Comparison of ENCODE assay signal across 18 cellular contexts in the genomic region with DNA sequence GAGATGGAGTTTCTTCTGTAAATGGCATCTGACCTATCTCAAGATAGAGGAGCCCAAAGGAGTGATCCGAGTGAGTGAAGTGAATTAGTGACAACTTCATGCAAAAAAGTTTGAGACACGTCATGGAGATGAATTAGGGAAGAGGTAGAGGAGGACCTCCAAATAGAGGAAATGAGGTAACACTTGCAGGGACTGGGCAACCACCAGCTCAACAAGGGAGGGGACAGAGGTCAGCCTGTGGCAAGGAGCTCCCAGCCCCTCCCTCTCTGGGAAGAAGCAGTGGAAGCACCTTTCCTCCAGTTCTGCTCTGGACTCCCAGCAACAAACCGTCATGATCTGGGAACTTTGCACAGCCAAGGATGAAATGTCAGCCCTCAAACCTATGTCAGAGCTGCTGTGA.
DNase-seq lines count a peak whose midpoint lies in the region; ATAC-seq and TF ChIP-seq lines count a peak whose summit lies in the region.
"Had no signal": no experiment of that assay in that cellular context is flagged by ENCODE, and none has a peak within 500 bp of the region (broad histone marks: within the 10 kb centered on the region; RNA-seq: fewer than 3 reads in every experiment).

No MANE protein-coding gene starts in this region.

- no peak overlapping the region for H3K9ac ChIP-seq in GM23248

- DNase-seq in activated naive CD8-positive, alpha-beta T cell treated with anti-CD3 and anti-CD28 coated beads, Interleukin-2, amount 10 ng/mL, durations not matched to agents 7 days and 5 days: no peak
- DNase-seq in activated naive CD8-positive, alpha-beta T cell treated with anti-CD3 and anti-CD28 coated beads for 36 hours: no peak
- peak; percentile 66 to 81 for DNase-seq in NOMO-1 (lab: John Stamatoyannopoulos, UW; ENCODE audit: unreplicated experiment in 2 of 2)
- peak in 1 of 2 donors; percentile 73 for DNase-seq in upper lobe of left lung
- no peak for DNase-seq in tibial artery
- no peak for DNase-seq in GM23248
- DNase-seq: CD4-positive, alpha-beta memory T cell; HFFc6; NCI-H1417; NCI-H1930; NCI-H2171 treated with DMSO at 0.1 percent for 48 hours; NCI-H510A; NCI-H82; RPMI8226 had no signal

- POLR2A ChIA-PET in activated naive CD8-positive, alpha-beta T cell treated with anti-CD3 and anti-CD28 coated beads, Interleukin-2, amount 10 ng/mL, durations not matched to agents 7 days and 5 days (lab: Charles Lee): interaction anchor here (1.2 kb wide), 1 partner anchor 14 kb away, joined by 3 read pairs; no protein-coding TSS in a partner anchor

- ATAC-seq in activated naive CD8-positive, alpha-beta T cell treated with anti-CD3 and anti-CD28 coated beads, Interleukin-2, amount 10 ng/mL, durations not matched to agents 7 days and 5 days (ENCODE audit: low read depth): no peak
- ATAC-seq in upper lobe of left lung (ENCODE audit: low FRiP score in 2 of 2) (peak; percentile 71 to 77), GM19395 (IDR thresholded peaks at IDR 0.05; ENCODE audit: unreplicated experiment) (no peak)
- ATAC-seq: K562 had no signal

- no peaks in the 10 kb centered on the region for H3F3A ChIP-seq in GM23248 (ENCODE audit: insufficient read depth)

- no peaks in the 10 kb centered on the region for H3K27me3 Mint-ChIP-seq in activated naive CD8-positive, alpha-beta T cell treated with anti-CD3 and anti-CD28 coated beads, Interleukin-2, amount 10 ng/mL, durations not matched to agents 7 days and 5 days
- H3K27me3 Mint-ChIP-seq in activated naive CD8-positive, alpha-beta T cell treated with anti-CD3 and anti-CD28 coated beads for 36 hours: no peaks in the 10 kb centered on the region
- H3K27me3 Mint-ChIP-seq in dendritic cell treated with granulocyte-macrophage colony-stimulating factor and Interleukin-4, amounts not matched to agents 40 ng/mL and 50 ng/mL, for 4 days: no peaks in the 10 kb centered on the region
- H3K27me3 Mint-ChIP-seq: CD4-positive, alpha-beta memory T cell had no signal

- peak overlapping the region; percentile 31 for H3K27ac Mint-ChIP-seq in activated naive CD8-positive, alpha-beta T cell treated with anti-CD3 and anti-CD28 coated beads, Interleukin-2, amount 10 ng/mL, durations not matched to agents 7 days and 5 days
- H3K27ac Mint-ChIP-seq in activated naive CD8-positive, alpha-beta T cell treated with anti-CD3 and anti-CD28 coated beads for 36 hours: no peak overlapping the region
- H3K27ac Mint-ChIP-seq in dendritic cell treated with granulocyte-macrophage colony-stimulating factor and Interleukin-4, amounts not matched to agents 40 ng/mL and 50 ng/mL, for 4 days: peak overlapping the region; percentile 68
- H3K27ac Mint-ChIP-seq: CD4-positive, alpha-beta memory T cell; HFFc6 had no signal

- no peaks in the 10 kb centered on the region for H3K9me2 ChIP-seq in GM23248 (ENCODE audit: insufficient read depth)

- H3K27ac ChIP-seq in upper lobe of left lung (peak overlapping the region in 3 of 4 donors; percentile 49 to 70 (median 63)), tibial artery (no peak overlapping the region), GM23248 (no peak overlapping the region)
- H3K27ac ChIP-seq: SK-N-MC had no signal

- in situ Hi-C loops in GM23248 (cut with MboI): no loop called here

- TF ChIP-seq CTCF in upper lobe of left lung (IDR thresholded peaks at IDR 0.05): no peak
- no peak for TF ChIP-seq CTCF in tibial artery (IDR thresholded peaks at IDR 0.05)

- H4K20me1 ChIP-seq in GM23248 (ENCODE audit: insufficient read depth): no peaks in the 10 kb centered on the region

- no peaks in the 10 kb centered on the region for H3K79me2 ChIP-seq in GM23248 (ENCODE audit: insufficient read depth)

- no peak overlapping the region for H3K4me2 ChIP-seq in GM23248 (ENCODE audit: unreplicated experiment)

- peaks cover 27% of the 10 kb centered on the region for H3K36me3 Mint-ChIP-seq in activated naive CD8-positive, alpha-beta T cell treated with anti-CD3 and anti-CD28 coated beads, Interleukin-2, amount 10 ng/mL, durations not matched to agents 7 days and 5 days
- peaks cover 9% of the 10 kb centered on the region for H3K36me3 Mint-ChIP-seq in activated naive CD8-positive, alpha-beta T cell treated with anti-CD3 and anti-CD28 coated beads for 36 hours
- no peaks in the 10 kb centered on the region for H3K36me3 Mint-ChIP-seq in dendritic cell treated with granulocyte-macrophage colony-stimulating factor and Interleukin-4, amounts not matched to agents 40 ng/mL and 50 ng/mL, for 4 days (ENCODE audit: low read depth)

- peaks cover 35% of the 10 kb centered on the region for H3K4me1 Mint-ChIP-seq in activated naive CD8-positive, alpha-beta T cell treated with anti-CD3 and anti-CD28 coated beads, Interleukin-2, amount 10 ng/mL, durations not matched to agents 7 days and 5 days
- peaks cover 36% of the 10 kb centered on the region for H3K4me1 Mint-ChIP-seq in activated naive CD8-positive, alpha-beta T cell treated with anti-CD3 and anti-CD28 coated beads for 36 hours
- peaks cover 51% of the 10 kb centered on the region for H3K4me1 Mint-ChIP-seq in dendritic cell treated with granulocyte-macrophage colony-stimulating factor and Interleukin-4, amounts not matched to agents 40 ng/mL and 50 ng/mL, for 4 days (ENCODE audit: low read depth)

- H3K4me1 ChIP-seq in upper lobe of left lung (no peaks in the 10 kb centered on the region), tibial artery (no peaks in the 10 kb centered on the region), GM23248 (ENCODE audit: insufficient read depth) (no peaks in the 10 kb centered on the region)

- peaks cover 13% of the 10 kb centered on the region for H3K9me3 Mint-ChIP-seq in activated naive CD8-positive, alpha-beta T cell treated with anti-CD3 and anti-CD28 coated beads, Interleukin-2, amount 10 ng/mL, durations not matched to agents 7 days and 5 days
- H3K9me3 Mint-ChIP-seq in activated naive CD8-positive, alpha-beta T cell treated with anti-CD3 and anti-CD28 coated beads for 36 hours: peaks cover 17% of the 10 kb centered on the region
- no peaks in the 10 kb centered on the region for H3K9me3 Mint-ChIP-seq in dendritic cell treated with granulocyte-macrophage colony-stimulating factor and Interleukin-4, amounts not matched to agents 40 ng/mL and 50 ng/mL, for 4 days

- H2AFZ ChIP-seq in GM23248: no peak overlapping the region

- 55 to 62% methylated on average over 3 of the region's 3 CpGs for WGBS in upper lobe of left lung, 2 donors
- 5 to 11% methylated on average over 3 of the region's 3 CpGs for WGBS in GM23248 (ENCODE audit: low coverage in 1 of 2, low lambda C conversion rate in 2 of 2, missing lambda C conversion rate in 2 of 2), 2 experiments

- H3K4me3 Mint-ChIP-seq in activated naive CD8-positive, alpha-beta T cell treated with anti-CD3 and anti-CD28 coated beads, Interleukin-2, amount 10 ng/mL, durations not matched to agents 7 days and 5 days: no peak overlapping the region
- H3K4me3 Mint-ChIP-seq in activated naive CD8-positive, alpha-beta T cell treated with anti-CD3 and anti-CD28 coated beads for 36 hours: no peak overlapping the region
- no peak overlapping the region for H3K4me3 Mint-ChIP-seq in dendritic cell treated with granulocyte-macrophage colony-stimulating factor and Interleukin-4, amounts not matched to agents 40 ng/mL and 50 ng/mL, for 4 days
- H3K4me3 Mint-ChIP-seq: CD4-positive, alpha-beta memory T cell; HFFc6 had no signal

- intact Hi-C loops in dendritic cell treated with granulocyte-macrophage colony-stimulating factor and Interleukin-4, amounts not matched to agents 40 ng/mL and 50 ng/mL, for 4 days (cut with micrococcal nuclease): no loop called here
- intact Hi-C loops in tibial artery (cut with DNase I; ENCODE audit: low total_unique reads): no loop called here

- H3K27me3 ChIP-seq in upper lobe of left lung (no peaks in the 10 kb centered on the region), tibial artery (no peaks in the 10 kb centered on the region), GM23248 (replicated peaks; ENCODE audit: insufficient read depth) (no peaks in the 10 kb centered on the region)

- H3K36me3 ChIP-seq in upper lobe of left lung (no peaks in the 10 kb centered on the region), tibial artery (no peaks in the 10 kb centered on the region), GM23248 (ENCODE audit: low read depth) (no peaks in the 10 kb centered on the region)

- H3K9me3 ChIP-seq in upper lobe of left lung (peaks cover 0 to 13% (median 6%) of the 10 kb centered on the region in 4 donors), tibial artery (no peaks in the 10 kb centered on the region), GM23248 (ENCODE audit: low read depth) (peaks cover 3% of the 10 kb centered on the region)

- no peak for TF ChIP-seq EP300 in upper lobe of left lung (IDR thresholded peaks at IDR 0.05)

- TF ChIP-seq POLR2A in upper lobe of left lung (IDR thresholded peaks at IDR 0.05): no peak

- H3K4me3 ChIP-seq in upper lobe of left lung (no peak overlapping the region), tibial artery (no peak overlapping the region), GM23248 (no peak overlapping the region)
- H3K4me3 ChIP-seq: K562, SK-N-MC had no signal

Comparison
In these comparisons a context has a peak if more than half of its experiments do, and no peak if none do; other contexts are left out.
1. ATAC-seq: peak in upper lobe of left lung (2 of 2); none in activated naive CD8-positive, alpha-beta T cell treated with anti-CD3 and anti-CD28 coated beads, Interleukin-2, amount 10 ng/mL, durations not matched to agents 7 days and 5 days (single experiment) and GM19395 (single experiment).
2. DNase-seq: peak in NOMO-1 (2 of 2); none in activated naive CD8-positive, alpha-beta T cell treated with anti-CD3 and anti-CD28 coated beads, Interleukin-2, amount 10 ng/mL, durations not matched to agents 7 days and 5 days (single experiment), activated naive CD8-positive, alpha-beta T cell treated with anti-CD3 and anti-CD28 coated beads for 36 hours (single experiment), tibial artery (0 of 2) and GM23248 (single experiment).
3. H3K27ac ChIP-seq: peak in upper lobe of left lung (3 of 4); none in tibial artery (0 of 2) and GM23248 (single experiment).